Comparison of ENCODE assay signal across 11 cellular contexts in the genomic region with DNA sequence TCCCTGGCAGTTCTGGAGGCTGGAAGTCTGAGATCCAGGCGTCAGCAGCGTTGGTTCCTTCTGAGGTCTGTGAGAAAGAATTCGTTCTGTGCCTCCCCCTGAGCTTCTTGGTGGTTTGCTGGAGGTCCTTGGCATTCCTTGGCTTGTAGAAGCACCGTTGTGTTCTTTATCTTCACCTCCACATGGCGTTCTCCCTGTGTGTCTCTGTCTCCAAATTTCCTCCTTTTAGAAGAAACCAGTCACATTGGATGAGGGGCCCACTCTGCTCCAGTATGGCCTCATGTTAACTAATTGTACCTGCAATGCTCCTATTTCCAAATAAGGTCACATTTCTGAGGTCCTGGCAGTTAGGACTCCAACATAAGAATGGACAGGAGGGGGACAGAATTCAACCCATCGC.
A peak's percentile ranks its signal among the peaks of the same experiment; 100 is the strongest.
DNase-seq lines count a peak whose midpoint lies in the region; ATAC-seq, FAIRE-seq and TF ChIP-seq lines count a peak whose summit lies in the region.
"Had no signal": no experiment of that assay in that cellular context is flagged by ENCODE, and none has a peak within 500 bp of the region (broad histone marks: within the 10 kb centered on the region; RNA-seq: fewer than 3 reads in every experiment).

No MANE protein-coding gene starts in this region.

- H3K4me3 ChIP-seq in SK-N-SH (ENCODE audit: low read depth in 2 of 2, low read length in 1 of 2) (no peak overlapping the region), ascending aorta (no peak overlapping the region), left lung (no peak overlapping the region), thoracic aorta (no peak overlapping the region), kidney (ENCODE audit: low read length in 2 of 2) (no peak overlapping the region)
- H3K4me3 ChIP-seq: HAP-1, pancreas had no signal

- WGBS in SK-N-SH (ENCODE audit: low lambda C conversion rate) = 91% methylated on average over 6 of the region's 6 CpGs

- H4K20me1 ChIP-seq in SK-N-SH (ENCODE audit: insufficient read depth) = no peaks in the 10 kb centered on the region

- DNase-seq in SK-N-SH (no peak), ascending aorta (ENCODE audit: low spot score in 2 of 2) (no peak), left lung (no peak), thoracic aorta (ENCODE audit: low spot score) (no peak), OCI-M2 (lab: John Stamatoyannopoulos, UW; ENCODE audit: unreplicated experiment) (no peak), kidney (no peak)
- DNase-seq: NCI-H1436 treated with DMSO at 0.1 percent for 48 hours had no signal

- H3K4me1 ChIP-seq in SK-N-SH (ENCODE audit: control insufficient read depth in 1 of 2, insufficient read depth in 2 of 2, low read depth in 1 of 2, low read length in 1 of 2) (peaks cover 2 to 4% of the 10 kb centered on the region in 2 experiments; a peak in 3 of 4 replicates), ascending aorta (peaks cover 5 to 8% of the 10 kb centered on the region in 2 donors), left lung (peaks cover 0 to 6% of the 10 kb centered on the region in 2 donors), thoracic aorta (ENCODE audit: control insufficient read depth in 1 of 2, low read depth in 2 of 2) (peaks cover 10 to 18% of the 10 kb centered on the region in 2 donors), kidney (ENCODE audit: control insufficient read depth in 1 of 2, insufficient read depth in 1 of 2, low read depth in 1 of 2, low read length in 2 of 2) (no peaks in the 10 kb centered on the region)
- H3K4me1 ChIP-seq: pancreas had no signal

- no peak for TF ChIP-seq RAD21 in SK-N-SH (IDR thresholded peaks at IDR 0.05; ENCODE audit: low read length)

- peak overlapping the region; percentile 41; the same call in 1 of the 2 replicates for H3K4me2 ChIP-seq in SK-N-SH

- POLR2A ChIA-PET in SK-N-SH (lab: Yijun Ruan, JAX) = no interaction called here

- CTCF ChIA-PET in SK-N-SH (lab: Yijun Ruan, JAX) = interaction anchor here (1.0 to 2.8 kb wide), 3 partner anchors 11 to 24 kb away, joined by 3 to 11 read pairs (median 11); no protein-coding TSS in a partner anchor

- intact Hi-C loops in ascending aorta (cut with DNase I) = loop anchor here (2.0 to 5.0 kb wide), 3 partner anchors 73 to 367 kb away; a partner anchor contains a TSS
- intact Hi-C loops in left lung (cut with DNase I) = no loop called here
- intact Hi-C loops in kidney (cut with DNase I) = no loop called here

- H2AFZ ChIP-seq in SK-N-SH (ENCODE audit: low read depth) = no peak overlapping the region

- H3K79me2 ChIP-seq in SK-N-SH (ENCODE audit: insufficient read depth) = no peaks in the 10 kb centered on the region

- no peak for TF ChIP-seq CTCF in SK-N-SH (IDR thresholded peaks at IDR 0.05)
- TF ChIP-seq CTCF in ascending aorta (IDR thresholded peaks at IDR 0.05) = no peak
- no peak for TF ChIP-seq CTCF in left lung (IDR thresholded peaks at IDR 0.05)
- no peak for TF ChIP-seq CTCF in thoracic aorta (IDR thresholded peaks at IDR 0.05)
- TF ChIP-seq CTCF in kidney (IDR thresholded peaks at IDR 0.05; ENCODE audit: borderline replicate concordance, extremely low read depth, insufficient read depth) = no peak

- no peak for ATAC-seq in SK-N-SH treated with all-trans-retinoic acid at 6 μM for 48 hours
- ATAC-seq in left lung = no peak
- ATAC-seq in thoracic aorta (ENCODE audit: insufficient number of reproducible peaks, low FRiP score, low read depth) = no peak
- no peak for ATAC-seq in GM21737 (IDR thresholded peaks at IDR 0.05; ENCODE audit: unreplicated experiment)

- H3K9me3 ChIP-seq in SK-N-SH (no peaks in the 10 kb centered on the region), ascending aorta (no peaks in the 10 kb centered on the region), left lung (no peaks in the 10 kb centered on the region), thoracic aorta (no peaks in the 10 kb centered on the region), kidney (ENCODE audit: control insufficient read depth in 1 of 2, low read length in 2 of 2) (no peaks in the 10 kb centered on the region)
- H3K9me3 ChIP-seq: HAP-1, pancreas had no signal

- H3K9ac ChIP-seq in SK-N-SH (no peak overlapping the region), kidney (ENCODE audit: low read length in 2 of 2) (no peak overlapping the region)

- H3K9me2 ChIP-seq in SK-N-SH = no peaks in the 10 kb centered on the region

- H3K27ac ChIP-seq in SK-N-SH (ENCODE audit: low read depth in 2 of 2, low read length in 1 of 2) (peak overlapping the region in 1 of 2 experiments; percentile 93; a peak in 2 of 4 replicates), ascending aorta (peak overlapping the region; percentile 63 to 65), left lung (peak overlapping the region; percentile 45 to 71), thoracic aorta (peak overlapping the region; percentile 62 to 70), kidney (ENCODE audit: low read depth in 2 of 2, low read length in 2 of 2) (peak overlapping the region in 1 of 2 donors; percentile 29)
- H3K27ac ChIP-seq: pancreas had no signal

- FAIRE-seq in kidney (lab: Jason Lieb, UNC) = no peak

- H3K27me3 ChIP-seq in SK-N-SH (ENCODE audit: insufficient read depth) (no peaks in the 10 kb centered on the region), ascending aorta (no peaks in the 10 kb centered on the region), left lung (no peaks in the 10 kb centered on the region), thoracic aorta (replicated peaks; ENCODE audit: insufficient read depth) (no peaks in the 10 kb centered on the region)
- H3K27me3 ChIP-seq: pancreas had no signal

- H3F3A ChIP-seq in SK-N-SH (replicated peaks; ENCODE audit: insufficient read depth) = peaks cover 15% of the 10 kb centered on the region

- no peak for TF ChIP-seq EP300 in SK-N-SH (IDR thresholded peaks at IDR 0.05; ENCODE audit: borderline replicate concordance in 1 of 2, low read depth in 1 of 2, low read length in 1 of 2)

- H3K36me3 ChIP-seq in SK-N-SH (replicated peaks in 1 of 2; ENCODE audit: control insufficient read depth in 1 of 2, insufficient read depth in 2 of 2, low read length in 1 of 2) (no peaks in the 10 kb centered on the region), ascending aorta (no peaks in the 10 kb centered on the region), left lung (no peaks in the 10 kb centered on the region), thoracic aorta (no peaks in the 10 kb centered on the region), kidney (ENCODE audit: control insufficient read depth in 1 of 2, insufficient read depth in 2 of 2, low read length in 2 of 2) (no peaks in the 10 kb centered on the region)
- H3K36me3 ChIP-seq: HAP-1, pancreas had no signal

TF ChIP-seq in SK-N-SH, 30 proteins besides CTCF, POLR2A, EP300 and RAD21 (continues in another document):
- TF ChIP-seq GABPA (IDR thresholded peaks at IDR 0.05; ENCODE audit: low read depth) (no peak), RFX5 (IDR thresholded peaks at IDR 0.05; ENCODE audit: low read length) (no peak), TEAD4 (IDR thresholded peaks at IDR 0.05; ENCODE audit: borderline replicate concordance, insufficient read depth) (no peak), NRF1 (IDR thresholded peaks at IDR 0.05; ENCODE audit: low read depth, low read length) (no peak)
- TF ChIP-seq, protein P1, sequence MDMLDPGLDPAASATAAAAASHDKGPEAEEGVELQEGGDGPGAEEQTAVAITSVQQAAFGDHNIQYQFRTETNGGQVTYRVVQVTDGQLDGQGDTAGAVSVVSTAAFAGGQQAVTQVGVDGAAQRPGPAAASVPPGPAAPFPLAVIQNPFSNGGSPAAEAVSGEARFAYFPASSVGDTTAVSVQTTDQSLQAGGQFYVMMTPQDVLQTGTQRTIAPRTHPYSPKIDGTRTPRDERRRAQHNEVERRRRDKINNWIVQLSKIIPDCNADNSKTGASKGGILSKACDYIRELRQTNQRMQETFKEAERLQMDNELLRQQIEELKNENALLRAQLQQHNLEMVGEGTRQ (IDR thresholded peaks at IDR 0.05; ENCODE audit: borderline replicate concordance, low read depth, low read length) = no peak
- TF ChIP-seq, protein P2, sequence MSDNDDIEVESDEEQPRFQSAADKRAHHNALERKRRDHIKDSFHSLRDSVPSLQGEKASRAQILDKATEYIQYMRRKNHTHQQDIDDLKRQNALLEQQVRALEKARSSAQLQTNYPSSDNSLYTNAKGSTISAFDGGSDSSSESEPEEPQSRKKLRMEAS (IDR thresholded peaks at IDR 0.05; ENCODE audit: low read depth) = no peak

TF ChIP-seq in SK-N-SH treated with all-trans-retinoic acid at 6 μM for 48 hours, 23 proteins besides CTCF, POLR2A, EP300 and RAD21 (continues in another document):
- TF ChIP-seq ESRRG (CRISPR knock-in tag; IDR thresholded peaks at IDR 0.05) = no peak
- TF ChIP-seq SNAI2 (CRISPR knock-in tag; IDR thresholded peaks at IDR 0.05) = no peak
- TF ChIP-seq RARB (CRISPR knock-in tag; IDR thresholded peaks at IDR 0.05) = no peak
- TF ChIP-seq ISL1 (CRISPR knock-in tag; IDR thresholded peaks at IDR 0.05) = no peak
- no peak for TF ChIP-seq ZC3H10 (CRISPR knock-in tag; IDR thresholded peaks at IDR 0.05)
- no peak for TF ChIP-seq CSDC2 (CRISPR knock-in tag; IDR thresholded peaks at IDR 0.05)
- TF ChIP-seq ZNF565 (CRISPR knock-in tag; conservative IDR thresholded peaks at IDR 0.05; ENCODE audit: low read depth) = no peak
- no peak for TF ChIP-seq GLIS3 (CRISPR knock-in tag; IDR thresholded peaks at IDR 0.05)
- no peak for TF ChIP-seq ZNF8 (CRISPR knock-in tag; IDR thresholded peaks at IDR 0.05)
- TF ChIP-seq, protein P3, sequence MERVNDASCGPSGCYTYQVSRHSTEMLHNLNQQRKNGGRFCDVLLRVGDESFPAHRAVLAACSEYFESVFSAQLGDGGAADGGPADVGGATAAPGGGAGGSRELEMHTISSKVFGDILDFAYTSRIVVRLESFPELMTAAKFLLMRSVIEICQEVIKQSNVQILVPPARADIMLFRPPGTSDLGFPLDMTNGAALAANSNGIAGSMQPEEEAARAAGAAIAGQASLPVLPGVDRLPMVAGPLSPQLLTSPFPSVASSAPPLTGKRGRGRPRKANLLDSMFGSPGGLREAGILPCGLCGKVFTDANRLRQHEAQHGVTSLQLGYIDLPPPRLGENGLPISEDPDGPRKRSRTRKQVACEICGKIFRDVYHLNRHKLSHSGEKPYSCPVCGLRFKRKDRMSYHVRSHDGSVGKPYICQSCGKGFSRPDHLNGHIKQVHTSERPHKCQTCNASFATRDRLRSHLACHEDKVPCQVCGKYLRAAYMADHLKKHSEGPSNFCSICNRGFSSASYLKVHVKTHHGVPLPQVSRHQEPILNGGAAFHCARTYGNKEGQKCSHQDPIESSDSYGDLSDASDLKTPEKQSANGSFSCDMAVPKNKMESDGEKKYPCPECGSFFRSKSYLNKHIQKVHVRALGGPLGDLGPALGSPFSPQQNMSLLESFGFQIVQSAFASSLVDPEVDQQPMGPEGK (CRISPR knock-in tag; IDR thresholded peaks at IDR 0.05; ENCODE audit: borderline replicate concordance) = no peak
